ENCODE assay signal across 39 cellular contexts in the genomic region with DNA sequence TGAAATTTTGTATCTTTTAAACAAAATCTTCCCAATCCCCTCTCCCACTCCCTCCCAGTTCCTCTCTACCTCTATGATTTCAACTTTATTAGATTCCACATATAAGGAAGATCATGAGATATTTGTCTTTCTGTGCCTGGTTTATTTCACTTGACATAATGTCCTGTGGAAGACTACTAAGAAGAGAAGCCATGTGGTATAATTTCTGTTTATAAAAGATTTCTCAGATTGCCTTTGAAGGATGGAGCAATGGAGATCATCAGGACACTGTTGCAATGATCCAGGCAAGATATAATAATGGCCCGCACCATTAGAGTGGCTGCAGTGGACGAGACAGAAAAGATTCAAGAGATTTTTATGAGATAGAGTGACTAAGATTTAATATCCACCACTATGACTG. TPM values are rescaled to one million over a fixed set of nuclear protein-coding genes. Genes with fewer than 3 reads are reported as not detected.
"Had no signal": no experiment of that assay in that cellular context is flagged by ENCODE, and none has a peak within 500 bp of the region (broad histone marks: within the 10 kb centered on the region; RNA-seq: fewer than 3 reads in every experiment).

No MANE protein-coding gene starts in this region.

- H3K9ac ChIP-seq: KMS-11 had no signal

- H3K27ac ChIP-seq: KMS-11 had no signal

- H3K4me2 ChIP-seq: KMS-11 had no signal

- H3K4me3 ChIP-seq: MG63 had no signal

- H3K36me3 ChIP-seq: MG63 had no signal

- DNase-seq: Karpas-422, Kasumi-1, KBM-7, KG1, MG63, MM.1S, MV-4-11, NCI-H1048, NCI-H1092, NCI-H1092 treated with DMSO at 0.1 percent for 48 hours, NCI-H1105, NCI-H1105 treated with DMSO at 0.1 percent for 48 hours, NCI-H1417, NCI-H1417 treated with DMSO at 0.1 percent for 48 hours, NCI-H1436, NCI-H1436 treated with DMSO at 0.1 percent for 48 hours, NCI-H146, NCI-H1694, NCI-H1694 treated with DMSO at 0.1 percent for 48 hours, NCI-H187, NCI-H187 treated with DMSO at 0.1 percent for 48 hours, NCI-H1930, NCI-H2029, NCI-H2029 treated with DMSO at 0.1 percent for 48 hours, NCI-H2081, NCI-H2081 treated with DMSO at 0.1 percent for 48 hours, NCI-H2107, NCI-H2171, NCI-H2171 treated with DMSO at 0.1 percent for 48 hours, NCI-H2227 treated with DMSO at 0.1 percent for 48 hours, NCI-H226, NCI-H345, NCI-H446, NCI-H446 treated with DMSO at 0.1 percent for 48 hours had no signal

- H3K27me3 ChIP-seq: MG63 had no signal

- H3K9me3 ChIP-seq: MG63 had no signal

RNA-seq across cellular contexts. Expression of a gene that starts 13.1 kb away (rescaled TPM):
- total RNA-seq: LHCN-M2, M059J, MCF 10A, NCI-H460 had no signal
